16 cellular contexts compared by ENCODE assay signal in genomic region chr16:57156351-57156703, GRCh38. TPM values are rescaled to one million over a fixed set of nuclear protein-coding genes. Genes with fewer than 3 reads are reported as not detected.
DNase-seq lines count a peak whose midpoint lies in the region; ATAC-seq and TF ChIP-seq lines count a peak whose summit lies in the region.
"Had no signal": no experiment of that assay in that cellular context is flagged by ENCODE, and none has a peak within 500 bp of the region (broad histone marks: within the 10 kb centered on the region; RNA-seq: fewer than 3 reads in every experiment).

No MANE protein-coding gene starts in this region.

- peak overlapping the region; percentile 28 for H3K27ac Mint-ChIP-seq in activated CD4-positive, alpha-beta T cell treated with anti-CD3 and anti-CD28 coated beads, Interleukin-2, amount 10 ng/mL, durations not matched to agents 7 days and 5 days
- peak overlapping the region; percentile 86 for H3K27ac Mint-ChIP-seq in T-helper 17 cell
- peak overlapping the region; percentile 70 for H3K27ac Mint-ChIP-seq in endothelial cell (ENCODE audit: unreplicated experiment)

- no peak overlapping the region for H3K4me3 Mint-ChIP-seq in activated CD4-positive, alpha-beta T cell treated with anti-CD3 and anti-CD28 coated beads, Interleukin-2, amount 10 ng/mL, durations not matched to agents 7 days and 5 days
- H3K4me3 Mint-ChIP-seq in T-helper 17 cell (no peak overlapping the region), endothelial cell (ENCODE audit: unreplicated experiment) (no peak overlapping the region)

- peak overlapping the region in 1 of 2 experiments; percentile 16 for H3K4me3 ChIP-seq in neutrophil (ENCODE audit: low read depth in 1 of 2, low read length in 1 of 2)
- H3K4me3 ChIP-seq: GM12878, GM23248 had no signal

- TF ChIP-seq CTCF in endothelial cell (IDR thresholded peaks at IDR 0.05; ENCODE audit: unreplicated experiment) (no peak), neutrophil (IDR thresholded peaks at IDR 0.05) (no peak), foreskin keratinocyte (conservative IDR thresholded peaks at IDR 0.05) (no peak)

- ATAC-seq in T-helper 17 cell (no peak), HG03460 (IDR thresholded peaks at IDR 0.05; ENCODE audit: unreplicated experiment) (no peak), foreskin keratinocyte (no peak), HG03469 (IDR thresholded peaks at IDR 0.05; ENCODE audit: unreplicated experiment) (no peak)
- ATAC-seq: GM12878 had no signal

- H3K9me3 ChIP-seq in T-helper 17 cell (ENCODE audit: control insufficient read depth, low read length, poor library complexity, severe bottlenecking) (no peaks in the 10 kb centered on the region), neutrophil (no peaks in the 10 kb centered on the region)

- peaks cover 40% of the 10 kb centered on the region for H3K4me1 Mint-ChIP-seq in activated CD4-positive, alpha-beta T cell treated with anti-CD3 and anti-CD28 coated beads, Interleukin-2, amount 10 ng/mL, durations not matched to agents 7 days and 5 days
- peaks cover 21% of the 10 kb centered on the region for H3K4me1 Mint-ChIP-seq in T-helper 17 cell
- peaks cover 88% of the 10 kb centered on the region for H3K4me1 Mint-ChIP-seq in endothelial cell (ENCODE audit: unreplicated experiment)

- peaks cover 31% of the 10 kb centered on the region for H3K36me3 ChIP-seq in neutrophil

- DNase-seq in activated CD4-positive, alpha-beta T cell treated with anti-CD3 and anti-CD28 coated beads, Interleukin-2, amount 10 ng/mL, durations not matched to agents 7 days and 5 days, result no peak
- DNase-seq in activated CD4-positive, alpha-beta T cell treated with anti-CD3 and anti-CD28 coated beads for 4 hours, result no peak
- no peak for DNase-seq in T-helper 17 cell
- no peak for DNase-seq in endothelial cell (ENCODE audit: low spot score)
- no peak for DNase-seq in foreskin keratinocyte
- DNase-seq: DMS79 treated with DMSO at 0.1 percent for 48 hours; GM23248; HCEC 1CT; NCI-H187 treated with DMSO at 0.1 percent for 48 hours; NCI-H446; NCI-H69; NK-92 treated with Interleukin-12 subunit alpha and Interleukin-12 subunit beta, amount 100 ng/mL, for 24 hours had no signal

- H3K9me3 Mint-ChIP-seq in activated CD4-positive, alpha-beta T cell treated with anti-CD3 and anti-CD28 coated beads, Interleukin-2, amount 10 ng/mL, durations not matched to agents 7 days and 5 days, result no peaks in the 10 kb centered on the region
- no peaks in the 10 kb centered on the region for H3K9me3 Mint-ChIP-seq in endothelial cell (ENCODE audit: unreplicated experiment)

- no peaks in the 10 kb centered on the region for H3K27me3 ChIP-seq in neutrophil
- H3K27me3 ChIP-seq in foreskin keratinocyte, result no peaks in the 10 kb centered on the region

- peaks cover 62% of the 10 kb centered on the region for H3K36me3 Mint-ChIP-seq in activated CD4-positive, alpha-beta T cell treated with anti-CD3 and anti-CD28 coated beads, Interleukin-2, amount 10 ng/mL, durations not matched to agents 7 days and 5 days (ENCODE audit: low read depth)
- H3K36me3 Mint-ChIP-seq in T-helper 17 cell (ENCODE audit: low read depth) (peaks cover 22% of the 10 kb centered on the region), endothelial cell (ENCODE audit: low read depth, unreplicated experiment) (peaks cover 25% of the 10 kb centered on the region)

- CTCF ChIA-PET in activated CD4-positive, alpha-beta T cell treated with anti-CD3 and anti-CD28 coated beads, Interleukin-2, amount 10 ng/mL, durations not matched to agents 7 days and 5 days (lab: Charles Lee), result interaction anchor here (0.7 to 1.6 kb wide), 4 partner anchors 22 to 72 kb away, joined by 3 to 7 read pairs (median 4); partner anchors contain the start of gene CPNE2

- H3K27ac ChIP-seq in neutrophil, result peak overlapping the region; percentile 71
- H3K27ac ChIP-seq in foreskin keratinocyte, result no peak overlapping the region
- H3K27ac ChIP-seq: GM23248 had no signal

- H3K27me3 Mint-ChIP-seq in activated CD4-positive, alpha-beta T cell treated with anti-CD3 and anti-CD28 coated beads, Interleukin-2, amount 10 ng/mL, durations not matched to agents 7 days and 5 days, result no peaks in the 10 kb centered on the region
- H3K27me3 Mint-ChIP-seq in T-helper 17 cell, result no peaks in the 10 kb centered on the region
- peaks cover 3% of the 10 kb centered on the region for H3K27me3 Mint-ChIP-seq in endothelial cell (ENCODE audit: unreplicated experiment)

- H3K4me1 ChIP-seq in neutrophil (ENCODE audit: control insufficient read depth in 1 of 2, insufficient read depth in 1 of 2, low read depth in 1 of 2, low read length in 1 of 2) (peaks cover 64 to 76% of the 10 kb centered on the region in 2 experiments), foreskin keratinocyte (no peaks in the 10 kb centered on the region)

- POLR2A ChIA-PET in activated CD4-positive, alpha-beta T cell treated with anti-CD3 and anti-CD28 coated beads, Interleukin-2, amount 10 ng/mL, durations not matched to agents 7 days and 5 days (lab: Charles Lee), result no interaction called here

RNA-seq across cellular contexts. Expression of gene PSME3IP1, which starts 29.5 kb away (rescaled TPM):
- 100 to 1,000 TPM; 115 to 137 TPM for total RNA-seq in activated CD4-positive, alpha-beta T cell treated with anti-CD3 and anti-CD28 coated beads, Interleukin-2, amount 10 ng/mL, durations not matched to agents 7 days and 5 days
- total RNA-seq in T-helper 17 cell (100 to 1,000 TPM; 109 to 118 TPM), endothelial cell (ENCODE audit: unreplicated experiment) (84.8 TPM), foreskin keratinocyte (75.2 and 75.4 TPM in 2 replicates)
- polyA plus RNA-seq in foreskin keratinocyte, result 79.6 and 89.1 TPM in 2 replicates

RNA-seq across cellular contexts. Expression of gene RSPRY1, which starts 29.8 kb away (rescaled TPM):
- total RNA-seq in activated CD4-positive, alpha-beta T cell treated with anti-CD3 and anti-CD28 coated beads, Interleukin-2, amount 10 ng/mL, durations not matched to agents 7 days and 5 days, result 10 to 100 TPM; 32.2 to 34.2 TPM
- 10 to 100 TPM; 19.1 to 23.8 TPM for total RNA-seq in T-helper 17 cell
- total RNA-seq in endothelial cell (ENCODE audit: unreplicated experiment), result 63.0 TPM
- 40.9 and 41.1 TPM in 2 replicates for total RNA-seq in foreskin keratinocyte
- polyA plus RNA-seq in foreskin keratinocyte, result 10.6 and 12.2 TPM in 2 replicates

Comparison
In these comparisons a context has a peak if more than half of its experiments do, and no peak if none do; other contexts are left out.
1. H3K27ac Mint-ChIP-seq: peak in every context shown above with its lines; median percentile 86 in T-helper 17 cell; 70 in endothelial cell; 28 in activated CD4-positive, alpha-beta T cell treated with anti-CD3 and anti-CD28 coated beads, Interleukin-2, amount 10 ng/mL, durations not matched to agents 7 days and 5 days.